In the genomic region with DNA sequence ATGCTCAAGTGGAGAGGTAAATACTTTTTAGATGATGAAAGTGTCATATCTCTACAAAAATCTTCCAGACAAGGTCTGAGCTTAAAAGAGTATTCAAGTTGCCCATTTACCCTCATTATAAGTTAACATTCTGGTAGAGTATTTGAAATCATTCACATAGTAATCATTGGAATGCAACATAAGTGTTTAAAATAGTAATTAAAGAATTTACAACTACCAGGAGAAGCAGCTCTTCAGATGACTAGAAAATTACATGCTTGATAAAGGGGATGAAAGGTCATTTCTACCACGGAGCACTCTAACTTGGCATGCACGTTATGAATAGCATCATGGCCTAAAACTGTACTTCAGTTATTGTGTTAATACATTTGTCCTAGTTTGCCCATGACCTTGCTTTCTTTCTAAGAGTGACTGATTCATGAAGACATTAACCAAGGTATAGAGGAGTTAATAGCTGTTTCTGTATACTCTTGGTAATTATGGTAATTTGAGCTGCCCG, we compare ENCODE assay signal across 15 cellular contexts.
DNase-seq lines count a peak whose midpoint lies in the region; ATAC-seq, FAIRE-seq and TF ChIP-seq lines count a peak whose summit lies in the region.
"Had no signal": no experiment of that assay in that cellular context is flagged by ENCODE, and none has a peak within 500 bp of the region (broad histone marks: within the 10 kb centered on the region; RNA-seq: fewer than 3 reads in every experiment).

No MANE protein-coding gene starts in this region.

- peak; percentile 62 for DNase-seq in NCI-H2227 treated with DMSO at 0.1 percent for 48 hours (lab: John Stamatoyannopoulos, UW)
- no peak for DNase-seq in lower lobe of right lung
- DNase-seq in urothelium cell line (ENCODE audit: low spot score): no peak
- no peak for DNase-seq in effector CD8-positive, alpha-beta T cell (lab: John Stamatoyannopoulos, UW)
- no peak for DNase-seq in heart left ventricle
- DNase-seq: CD8-positive, alpha-beta memory T cell; DMS 273 treated with DMSO at 0.1 percent for 48 hours; GM23248; HFFc6 had no signal

- TF ChIP-seq CTCF in HEK293 (tag by site-specific recombination; IDR thresholded peaks at IDR 0.05): no peak
- TF ChIP-seq CTCF in lower lobe of right lung (IDR thresholded peaks at IDR 0.05): no peak
- TF ChIP-seq CTCF in heart left ventricle (IDR thresholded peaks at IDR 0.05): no peak

- TF ChIP-seq POLR2A in heart left ventricle (IDR thresholded peaks at IDR 0.05): no peak

- peak; percentile 91 for FAIRE-seq in urothelium cell line (lab: Jason Lieb, UNC)
- FAIRE-seq: GM18507, H54, HepG2, HTR-8/SVneo had no signal

- CTCF ChIA-PET in HEK293 (lab: Yijun Ruan, JAX): no interaction called here

- no peaks in the 10 kb centered on the region for H3K36me3 ChIP-seq in HEK293 (ENCODE audit: control insufficient read depth in 2 of 2, insufficient read depth in 1 of 2, low read length in 2 of 2)
- no peaks in the 10 kb centered on the region for H3K36me3 ChIP-seq in lower lobe of right lung
- no peaks in the 10 kb centered on the region for H3K36me3 ChIP-seq in heart left ventricle

- H3K9me3 ChIP-seq in HEK293 (ENCODE audit: control insufficient read depth, insufficient read depth, low read depth, low read length): no peaks in the 10 kb centered on the region
- H3K9me3 ChIP-seq in lower lobe of right lung: no peaks in the 10 kb centered on the region
- no peaks in the 10 kb centered on the region for H3K9me3 ChIP-seq in heart left ventricle

- POLR2A ChIA-PET in HEK293 (lab: Yijun Ruan, JAX): no interaction called here

- ATAC-seq in lower lobe of right lung: peak; percentile 21 to 92
- no peak for ATAC-seq in heart left ventricle
- ATAC-seq in SK-N-SH treated with all-trans-retinoic acid at 6 μM for 48 hours: no peak
- ATAC-seq: HepG2 had no signal

- H3K27me3 ChIP-seq in lower lobe of right lung (ENCODE audit: low read depth) (no peaks in the 10 kb centered on the region), heart left ventricle (no peaks in the 10 kb centered on the region)

- no peak overlapping the region for H3K4me3 ChIP-seq in HEK293 (ENCODE audit: low read depth, low read length)
- H3K4me3 ChIP-seq in lower lobe of right lung: no peak overlapping the region
- no peak overlapping the region for H3K4me3 ChIP-seq in heart left ventricle
- H3K4me3 ChIP-seq: GM23248 had no signal

- intact Hi-C loops in lower lobe of right lung (cut with DNase I) (no loop called here), heart left ventricle (cut with DNase I) (no loop called here)

- H3K27ac ChIP-seq in HEK293 (ENCODE audit: extremely low read depth, low read depth, low read length) (no peak overlapping the region), lower lobe of right lung (no peak overlapping the region), heart left ventricle (no peak overlapping the region)
- H3K27ac ChIP-seq: GM23248 had no signal

- 29 to 45% (median 35%) methylated on average over 3 of the region's 3 CpGs for WGBS in heart left ventricle, 4 donors

- H3K4me1 ChIP-seq in HEK293 (ENCODE audit: control insufficient read depth, insufficient read depth, low read length): no peaks in the 10 kb centered on the region
- no peaks in the 10 kb centered on the region for H3K4me1 ChIP-seq in lower lobe of right lung
- H3K4me1 ChIP-seq in heart left ventricle: no peaks in the 10 kb centered on the region

TF ChIP-seq in HEK293, 187 proteins besides CTCF, POLR2A, EP300 and RAD21:
- no peak for TF ChIP-seq ZNF624 (tag by site-specific recombination; IDR thresholded peaks at IDR 0.05)
- peak; percentile 64 for TF ChIP-seq SP7 (tag by site-specific recombination; IDR thresholded peaks at IDR 0.05)
- TF ChIP-seq ZNF202 (tag by site-specific recombination; IDR thresholded peaks at IDR 0.05; ENCODE audit: borderline replicate concordance): no peak
TF ChIP-seq in HEK293: peak in this region for 1.

TF ChIP-seq in SK-N-SH treated with all-trans-retinoic acid at 6 μM for 48 hours, 23 proteins besides CTCF, POLR2A, EP300 and RAD21:
- TF ChIP-seq POU6F1 (CRISPR knock-in tag; IDR thresholded peaks at IDR 0.05; ENCODE audit: borderline replicate concordance, low read depth) (no peak), ZNF565 (CRISPR knock-in tag; conservative IDR thresholded peaks at IDR 0.05; ENCODE audit: low read depth) (no peak), ZC3H10 (CRISPR knock-in tag; IDR thresholded peaks at IDR 0.05) (no peak), CSDC2 (CRISPR knock-in tag; IDR thresholded peaks at IDR 0.05) (no peak)
TF ChIP-seq in SK-N-SH treated with all-trans-retinoic acid at 6 μM for 48 hours: peak in this region for 0.

Comparison
In these comparisons a context has a peak if more than half of its experiments do, and no peak if none do; other contexts are left out.
1. ATAC-seq: peak in lower lobe of right lung (2 of 2); none in heart left ventricle (0 of 4) and SK-N-SH treated with all-trans-retinoic acid at 6 μM for 48 hours (single experiment).